ENCODE assay signal across 1 cellular context in the genomic region with DNA sequence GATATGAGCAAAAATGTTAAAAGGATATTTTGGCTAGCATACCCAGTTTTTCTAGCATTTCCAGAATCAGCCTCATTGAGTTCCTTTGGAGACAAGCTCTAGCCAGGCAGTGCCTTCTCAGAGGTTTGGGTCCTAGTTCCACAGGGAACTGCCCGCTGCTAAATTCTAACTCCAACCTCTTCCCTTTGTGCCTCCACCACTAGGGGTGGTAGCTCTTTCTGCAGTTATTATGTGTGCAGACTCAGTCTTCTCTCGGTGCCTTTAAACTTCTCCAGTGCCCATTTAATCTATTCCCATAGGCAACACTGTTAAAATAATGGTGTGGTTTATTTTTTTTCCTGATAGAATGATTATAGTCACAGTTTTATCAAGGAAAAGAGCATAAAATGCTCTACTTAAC.
TF ChIP-seq lines count a peak whose summit lies in the region.

No MANE protein-coding gene starts in this region.

TF ChIP-seq in GM12878, 131 proteins besides CTCF, POLR2A, EP300 and RAD21:
- TF ChIP-seq KAT2A (conservative IDR thresholded peaks at IDR 0.05; ENCODE audit: control insufficient read depth, low read depth, low read length) (no peak), CHD2 (IDR thresholded peaks at IDR 0.05; ENCODE audit: borderline replicate concordance, low read depth, low read length) (no peak), FOXK2 (IDR thresholded peaks at IDR 0.05) (no peak), ZBTB11 (CRISPR knock-in tag; IDR thresholded peaks at IDR 0.05) (no peak), RAD51 (IDR thresholded peaks at IDR 0.05) (no peak), HDGF (IDR thresholded peaks at IDR 0.05) (no peak), KDM1A (IDR thresholded peaks at IDR 0.05; ENCODE audit: borderline replicate concordance) (no peak), MXI1 (IDR thresholded peaks at IDR 0.05; ENCODE audit: low read depth, low read length) (no peak), POU2F2 (IDR thresholded peaks at IDR 0.05; ENCODE audit: borderline replicate concordance, low read depth, low read length) (no peak), ESRRA (IDR thresholded peaks at IDR 0.05; ENCODE audit: low read length) (no peak), ASH2L (IDR thresholded peaks at IDR 0.05; ENCODE audit: borderline replicate concordance, low read depth) (no peak), ATF2 (IDR thresholded peaks at IDR 0.05; ENCODE audit: low read length) (no peak), SREBF1 (IDR thresholded peaks at IDR 0.05; ENCODE audit: low read length) (no peak), BHLHE40 (IDR thresholded peaks at IDR 0.05; ENCODE audit: borderline replicate concordance in 1 of 2, low read depth in 2 of 2, low read length in 1 of 2) (no peak), ZNF592 (IDR thresholded peaks at IDR 0.05) (no peak)
- TF ChIP-seq, protein P1, sequence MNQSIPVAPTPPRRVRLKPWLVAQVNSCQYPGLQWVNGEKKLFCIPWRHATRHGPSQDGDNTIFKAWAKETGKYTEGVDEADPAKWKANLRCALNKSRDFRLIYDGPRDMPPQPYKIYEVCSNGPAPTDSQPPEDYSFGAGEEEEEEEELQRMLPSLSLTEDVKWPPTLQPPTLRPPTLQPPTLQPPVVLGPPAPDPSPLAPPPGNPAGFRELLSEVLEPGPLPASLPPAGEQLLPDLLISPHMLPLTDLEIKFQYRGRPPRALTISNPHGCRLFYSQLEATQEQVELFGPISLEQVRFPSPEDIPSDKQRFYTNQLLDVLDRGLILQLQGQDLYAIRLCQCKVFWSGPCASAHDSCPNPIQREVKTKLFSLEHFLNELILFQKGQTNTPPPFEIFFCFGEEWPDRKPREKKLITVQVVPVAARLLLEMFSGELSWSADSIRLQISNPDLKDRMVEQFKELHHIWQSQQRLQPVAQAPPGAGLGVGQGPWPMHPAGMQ (IDR thresholded peaks at IDR 0.05; ENCODE audit: borderline replicate concordance) = no peak
- TF ChIP-seq, protein P2, sequence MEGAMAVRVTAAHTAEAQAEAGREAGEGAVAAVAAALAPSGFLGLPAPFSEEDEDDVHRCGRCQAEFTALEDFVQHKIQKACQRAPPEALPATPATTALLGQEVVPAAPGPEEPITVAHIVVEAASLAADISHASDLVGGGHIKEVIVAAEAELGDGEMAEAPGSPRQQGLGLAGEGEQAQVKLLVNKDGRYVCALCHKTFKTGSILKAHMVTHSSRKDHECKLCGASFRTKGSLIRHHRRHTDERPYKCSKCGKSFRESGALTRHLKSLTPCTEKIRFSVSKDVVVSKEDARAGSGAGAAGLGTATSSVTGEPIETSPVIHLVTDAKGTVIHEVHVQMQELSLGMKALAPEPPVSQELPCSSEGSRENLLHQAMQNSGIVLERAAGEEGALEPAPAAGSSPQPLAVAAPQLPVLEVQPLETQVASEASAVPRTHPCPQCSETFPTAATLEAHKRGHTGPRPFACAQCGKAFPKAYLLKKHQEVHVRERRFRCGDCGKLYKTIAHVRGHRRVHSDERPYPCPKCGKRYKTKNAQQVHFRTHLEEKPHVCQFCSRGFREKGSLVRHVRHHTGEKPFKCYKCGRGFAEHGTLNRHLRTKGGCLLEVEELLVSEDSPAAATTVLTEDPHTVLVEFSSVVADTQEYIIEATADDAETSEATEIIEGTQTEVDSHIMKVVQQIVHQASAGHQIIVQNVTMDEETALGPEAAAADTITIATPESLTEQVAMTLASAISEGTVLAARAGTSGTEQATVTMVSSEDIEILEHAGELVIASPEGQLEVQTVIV (IDR thresholded peaks at IDR 0.05; ENCODE audit: borderline replicate concordance, partially characterized antibody) = no peak
